ENCODE assay signal across 9 cellular contexts in the genomic region with DNA sequence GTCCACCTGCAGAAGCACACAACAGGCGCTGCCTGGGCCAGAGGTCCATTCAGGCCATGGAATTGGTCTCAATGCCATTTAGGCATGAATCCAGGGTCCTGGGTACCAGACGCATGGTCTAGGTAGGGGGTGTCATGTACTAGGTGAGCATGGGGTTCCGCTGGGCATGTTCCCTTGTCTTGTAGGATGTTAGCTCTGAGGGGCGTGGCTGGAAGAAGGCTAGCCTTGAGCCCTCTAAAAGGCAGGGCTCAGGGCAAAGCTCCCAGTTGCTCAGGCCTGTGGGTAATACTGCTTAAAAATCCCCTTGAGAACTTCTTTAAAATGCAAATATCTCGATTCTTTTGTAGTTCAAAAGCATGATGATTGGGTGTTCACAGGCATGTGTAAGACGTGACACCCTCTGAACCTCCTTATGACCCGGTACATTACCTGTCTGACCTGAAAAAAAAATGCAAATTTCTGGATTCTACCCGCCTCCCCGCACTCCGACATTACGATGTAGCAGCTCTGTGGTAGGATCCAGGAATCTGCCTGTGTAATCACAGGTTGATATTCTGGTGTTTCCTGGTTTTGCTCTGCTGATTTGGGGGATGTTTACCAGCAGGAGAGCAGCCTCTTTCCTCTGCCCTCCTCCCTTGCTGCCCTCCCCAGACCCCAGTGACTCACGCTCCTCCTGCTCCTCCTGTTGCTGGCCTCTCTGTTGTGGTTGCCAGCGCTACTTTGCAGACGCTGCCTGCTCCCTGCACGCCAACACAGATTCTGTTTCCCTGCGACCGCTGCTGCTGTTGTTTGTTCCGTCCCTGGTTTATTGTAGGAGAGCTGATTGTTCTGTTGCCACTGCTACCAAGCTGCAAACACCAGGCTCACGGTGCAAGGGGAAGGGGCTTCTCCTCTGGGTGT. TPM values are rescaled to one million over a fixed set of nuclear protein-coding genes. Genes with fewer than 3 reads are reported as not detected.
A peak's percentile ranks its signal among the peaks of the same experiment; 100 is the strongest.
DNase-seq lines count a peak whose midpoint lies in the region; ATAC-seq and TF ChIP-seq lines count a peak whose summit lies in the region.
"Had no signal": no experiment of that assay in that cellular context is flagged by ENCODE, and none has a peak within 500 bp of the region (broad histone marks: within the 10 kb centered on the region; RNA-seq: fewer than 3 reads in every experiment).

No MANE protein-coding gene starts in this region.

- no CpG with 5 or more reads among the region's 19 CpGs for WGBS in trophoblast cell (ENCODE audit: extremely low coverage, insufficient coverage, insufficient read length)
- WGBS in thyroid gland, 2 donors = 32 to 44% methylated on average over 18 to 19 of the region's 19 CpGs

- H3K14ac ChIP-seq in trophoblast cell (ENCODE audit: low read length) = peak overlapping the region; percentile 71

- ATAC-seq in GM18519 (IDR thresholded peaks at IDR 0.05; ENCODE audit: low FRiP score, unreplicated experiment) (peak; percentile 68), HG03025 (IDR thresholded peaks at IDR 0.05; ENCODE audit: low FRiP score, unreplicated experiment) (peak; percentile 81)

- DNase-seq in PC-9 (peak; percentile 94 to 97), head of caudate nucleus (peak; percentile 37 to 89 (median 68)), trophoblast cell (peak; percentile 56 to 61), thyroid gland (peak; percentile 48 to 61)
- peak; percentile 74 for DNase-seq in activated naive CD4-positive, alpha-beta T cell treated with anti-CD3 and anti-CD28 coated beads, Interleukin-2, amount 50 U/mL, for 16 hours

- peak overlapping the region; percentile 47 for H4K8ac ChIP-seq in trophoblast cell (ENCODE audit: low read depth, low read length)

- no peaks in the 10 kb centered on the region for H3K27me3 ChIP-seq in ACC112 (ENCODE audit: insufficient read depth, low read length)
- H3K27me3 ChIP-seq in PC-9 (ENCODE audit: insufficient read depth, low read depth) = no peaks in the 10 kb centered on the region
- no peaks in the 10 kb centered on the region for H3K27me3 ChIP-seq in trophoblast cell (ENCODE audit: insufficient read depth, low read length)
- H3K27me3 ChIP-seq in thyroid gland = no peaks in the 10 kb centered on the region

- H2BK12ac ChIP-seq in trophoblast cell (ENCODE audit: low read length) = peak overlapping the region; percentile 77

- no peaks in the 10 kb centered on the region for H3K9me2 ChIP-seq in PC-9 (ENCODE audit: insufficient read depth)

- H3K9me3 ChIP-seq in PC-9 (ENCODE audit: insufficient read depth, low read depth) = 0 out of 2 replicates have a peak, but pooled peaks cover 3% of the 10 kb centered on the region
- no peaks in the 10 kb centered on the region for H3K9me3 ChIP-seq in trophoblast cell (ENCODE audit: insufficient read depth, low read depth, low read length)
- no peaks in the 10 kb centered on the region for H3K9me3 ChIP-seq in thyroid gland

- peak overlapping the region; percentile 0 for H3K4ac ChIP-seq in trophoblast cell (ENCODE audit: low read depth, low read length)

- peaks cover 11% of the 10 kb centered on the region for H3K79me1 ChIP-seq in trophoblast cell (ENCODE audit: low read length)

- peak overlapping the region; percentile 51 for H2AK5ac ChIP-seq in trophoblast cell (ENCODE audit: low read length)

- H2BK120ac ChIP-seq in trophoblast cell (ENCODE audit: insufficient read depth, low read length, poor library complexity) = peak overlapping the region; percentile 69

- H4K20me1 ChIP-seq in PC-9 (ENCODE audit: insufficient read depth) = no peaks in the 10 kb centered on the region

- peaks cover 48% of the 10 kb centered on the region for H3F3A ChIP-seq in PC-9 (ENCODE audit: insufficient read depth, low read depth)

- H3K4me3 ChIP-seq in ACC112 (ENCODE audit: low read depth, low read length) (peak overlapping the region; percentile 47; the same call in 1 of the 2 replicates), PC-9 (peak overlapping the region; percentile 60), trophoblast cell (ENCODE audit: low read depth, low read length) (no peak overlapping the region), thyroid gland (replicated peaks in 1 of 3) (no peak overlapping the region)

- H4K12ac ChIP-seq in trophoblast cell (ENCODE audit: low read depth, low read length) = peak overlapping the region; percentile 33

- H3K23ac ChIP-seq in trophoblast cell (ENCODE audit: low read length) = no peak overlapping the region

- intact Hi-C loops in PC-9 (cut with micrococcal nuclease; ENCODE audit: unreplicated experiment) = loop anchor here (1.0 to 5.0 kb wide), 8 partner anchors 13 to 302 kb away; a partner anchor contains a TSS
- intact Hi-C loops in head of caudate nucleus (cut with DNase I) = no loop called here
- intact Hi-C loops in thyroid gland (cut with DNase I) = no loop called here

- TF ChIP-seq CTCF in PC-9 (conservative IDR thresholded peaks at IDR 0.05) = no peak
- TF ChIP-seq CTCF in thyroid gland (IDR thresholded peaks at IDR 0.05) = no peak

- H3K4me2 ChIP-seq in PC-9 (peak overlapping the region; percentile 97), trophoblast cell (ENCODE audit: low read length) (peak overlapping the region; percentile 47)
- H3K4me2 ChIP-seq: KMS-11 had no signal

- TF ChIP-seq POLR2A in thyroid gland (IDR thresholded peaks at IDR 0.05) = no peak

- CTCF ChIA-PET in PC-9 (lab: Charles Lee) = interaction anchor here (0.6 to 1.0 kb wide), 4 partner anchors 13 to 549 kb away, joined by 3 to 4 read pairs (median 3); no protein-coding TSS in a partner anchor

- H3K36me3 ChIP-seq in ACC112 (ENCODE audit: insufficient read depth, low read length) (no peaks in the 10 kb centered on the region), PC-9 (ENCODE audit: low read depth) (no peaks in the 10 kb centered on the region), trophoblast cell (ENCODE audit: control insufficient read depth in 1 of 2, insufficient read depth in 2 of 2, low read length in 2 of 2) (no peaks in the 10 kb centered on the region), thyroid gland (no peaks in the 10 kb centered on the region)

- H3K27ac ChIP-seq in ACC112 (ENCODE audit: low read depth, low read length) (peak overlapping the region; percentile 62; the same call in 1 of the 2 replicates), PC-9 (peak overlapping the region; percentile 96), trophoblast cell (ENCODE audit: low read depth, low read length) (peak overlapping the region; percentile 62), thyroid gland (no peak overlapping the region)
- H3K27ac ChIP-seq: KMS-11 had no signal

- H3K9ac ChIP-seq in trophoblast cell (ENCODE audit: low read length) = no peak overlapping the region
- H3K9ac ChIP-seq: KMS-11 had no signal

- POLR2A ChIA-PET in PC-9 (lab: Charles Lee; ENCODE audit: unreplicated experiment) = interaction anchor here (0.5 to 2.9 kb wide), 22 partner anchors 13 to 616 kb away, joined by 3 to 17 read pairs (median 4); a partner anchor contains a TSS

- peaks cover 25% of the 10 kb centered on the region for H3K4me1 ChIP-seq in ACC112 (ENCODE audit: control insufficient read depth, insufficient read depth, low read length, unreplicated experiment)
- peaks cover 67% of the 10 kb centered on the region for H3K4me1 ChIP-seq in PC-9 (replicated peaks; ENCODE audit: insufficient read depth)
- peaks cover 7 to 13% of the 10 kb centered on the region in 2 experiments for H3K4me1 ChIP-seq in trophoblast cell (ENCODE audit: control insufficient read depth in 1 of 2, insufficient read depth in 2 of 2, low read length in 2 of 2)
- H3K4me1 ChIP-seq in thyroid gland = peaks cover 0 to 14% of the 10 kb centered on the region in 2 donors

- H2AFZ ChIP-seq in ACC112 (ENCODE audit: low read length, unreplicated experiment) = peak overlapping the region; percentile 95
- H2AFZ ChIP-seq in PC-9 = peak overlapping the region; percentile 79
- peak overlapping the region; percentile 21 for H2AFZ ChIP-seq in trophoblast cell (ENCODE audit: insufficient read depth, low read length, poor library complexity)

- peak overlapping the region; percentile 76 for H3K18ac ChIP-seq in trophoblast cell (ENCODE audit: low read length)

- no TSS peak for BruUV-seq in PC-9 (replicated peaks; lab: Mats Ljungman, UMichigan)

- peak overlapping the region; percentile 86 for H4K91ac ChIP-seq in trophoblast cell (ENCODE audit: low read depth, low read length)

- peak overlapping the region; percentile 23 for H2BK5ac ChIP-seq in trophoblast cell (ENCODE audit: low read depth, low read length, poor library complexity)

- H3K79me2 ChIP-seq in ACC112 (ENCODE audit: control insufficient read depth, insufficient read depth, low read length, unreplicated experiment) (no peaks in the 10 kb centered on the region), PC-9 (ENCODE audit: low read depth) (0 out of 2 replicates have a peak, but pooled peaks cover 5% of the 10 kb centered on the region), trophoblast cell (ENCODE audit: control insufficient read depth, insufficient read depth, low read length, poor library complexity) (no peaks in the 10 kb centered on the region)

RNA-seq across cellular contexts. Expression of a gene that starts 5.7 kb away (rescaled TPM):
- total RNA-seq in PC-9 (2021) (5.5 and 9.0 TPM in 2 replicates), thyroid gland (under 1 TPM in 2 of 4 donors, not detected in 2; 0.11 to 0.13 TPM)
- 0.03 and 0.04 TPM in 2 replicates for polyA plus RNA-seq in trophoblast cell (2013)

Comparison
In these comparisons a context has a peak if more than half of its experiments do, and no peak if none do; other contexts are left out.
1. H2AFZ ChIP-seq: peak in every context shown above with its lines; median percentile 95 in ACC112; 79 in PC-9; 21 in trophoblast cell.
2. H3K27ac ChIP-seq: peak in ACC112 (single experiment), PC-9 (single experiment) and trophoblast cell (single experiment); none in thyroid gland (0 of 3).
3. H3K4me3 ChIP-seq: peak in ACC112 (single experiment) and PC-9 (single experiment); none in trophoblast cell (single experiment) and thyroid gland (0 of 3).
4. Peak in every context shown above with its lines, with median percentiles within 50 percentile points of each other: DNase-seq.